Comparison of ENCODE assay signal across 15 cellular contexts in genomic region chr6:15811107-15811506, GRCh38.
A peak's percentile ranks its signal among the peaks of the same experiment; 100 is the strongest.
DNase-seq lines count a peak whose midpoint lies in the region; TF ChIP-seq lines count a peak whose summit lies in the region.
"Had no signal": no experiment of that assay in that cellular context is flagged by ENCODE, and none has a peak within 500 bp of the region (broad histone marks: within the 10 kb centered on the region; RNA-seq: fewer than 3 reads in every experiment).

No MANE protein-coding gene starts in this region.

- no peaks in the 10 kb centered on the region for H3K27me3 ChIP-seq in WERI-Rb-1 (ENCODE audit: insufficient read depth, low read depth, severe bottlenecking)
- H3K27me3 ChIP-seq: BLaER1 had no signal

- TF ChIP-seq CTCF in C4-2B (conservative IDR thresholded peaks at IDR 0.05) (0 out of 2 replicates have a peak, but pooled peaks have one; percentile 1), HEK293 (tag by site-specific recombination; IDR thresholded peaks at IDR 0.05) (no peak), WERI-Rb-1 (IDR thresholded peaks at IDR 0.05; ENCODE audit: low read depth, low read length) (peak; percentile 30; the same call in 1 of the 2 replicates), epithelial cell of proximal tubule (conservative IDR thresholded peaks at IDR 0.05; ENCODE audit: low read depth, low read length) (peak; percentile 23)

- no peak overlapping the region for H3K27ac ChIP-seq in C4-2B
- no peak overlapping the region for H3K27ac ChIP-seq in HEK293 (ENCODE audit: extremely low read depth, low read depth, low read length)
- peak overlapping the region; percentile 53 for H3K27ac ChIP-seq in WERI-Rb-1
- H3K27ac ChIP-seq: BLaER1, GM23248, HL-60 had no signal

- no peaks in the 10 kb centered on the region for H3K9me3 ChIP-seq in HEK293 (ENCODE audit: control insufficient read depth, insufficient read depth, low read depth, low read length)
- no peaks in the 10 kb centered on the region for H3K9me3 ChIP-seq in WERI-Rb-1 (ENCODE audit: severe bottlenecking)
- H3K9me3 ChIP-seq: BLaER1 had no signal

- POLR2A ChIA-PET in HEK293 (lab: Yijun Ruan, JAX), result no interaction called here
- POLR2A ChIA-PET in HEK293T (lab: Yijun Ruan, JAX), result no interaction called here

- no peaks in the 10 kb centered on the region for H3K36me3 ChIP-seq in HEK293 (ENCODE audit: control insufficient read depth in 2 of 2, insufficient read depth in 1 of 2, low read length in 2 of 2)
- no peaks in the 10 kb centered on the region for H3K36me3 ChIP-seq in WERI-Rb-1
- H3K36me3 ChIP-seq: BLaER1 had no signal

- DNase-seq in WERI-Rb-1, result no peak
- no peak for DNase-seq in epithelial cell of proximal tubule (ENCODE audit: low read depth)
- no peak for DNase-seq in HEK293T (ENCODE audit: extremely low spot score)
- DNase-seq in nucleus accumbens (lab: John Stamatoyannopoulos, UW), result no peak
- DNase-seq in activated CD4-positive, CD25-positive, alpha-beta regulatory T cell treated with anti-CD3 and anti-CD28 coated beads, Interleukin-2, amount 50 U/mL, for 72 hours, result no peak
- DNase-seq: 8988T; Calu3; CD8-positive, alpha-beta T cell; DMS79; GDM1; GM23248 had no signal

- CTCF ChIA-PET in HEK293 (lab: Yijun Ruan, JAX) (interaction anchor here (0.6 to 1.2 kb wide), 3 partner anchors 19 to 120 kb away, joined by 4 to 6 read pairs (median 4); no protein-coding TSS in a partner anchor), HEK293T (lab: Yijun Ruan, JAX) (interaction anchor here (0.7 to 0.9 kb wide), 2 partner anchors 318 to 395 kb away, joined by 3 read pairs; partner anchors contain the start of gene MYLIP)

- no peaks in the 10 kb centered on the region for H3K4me1 ChIP-seq in HEK293 (ENCODE audit: control insufficient read depth, insufficient read depth, low read length)
- H3K4me1 ChIP-seq: BLaER1 had no signal

- no peak overlapping the region for H3K4me3 ChIP-seq in HEK293 (ENCODE audit: low read depth, low read length)
- no peak overlapping the region for H3K4me3 ChIP-seq in WERI-Rb-1 (ENCODE audit: low read depth, low read length)
- no peak overlapping the region for H3K4me3 ChIP-seq in epithelial cell of proximal tubule (ENCODE audit: low read depth, low read length)
- H3K4me3 ChIP-seq: BLaER1, GM23248 had no signal

TF ChIP-seq in HEK293, 187 proteins besides CTCF, POLR2A, EP300 and RAD21:
- TF ChIP-seq, protein P1, sequence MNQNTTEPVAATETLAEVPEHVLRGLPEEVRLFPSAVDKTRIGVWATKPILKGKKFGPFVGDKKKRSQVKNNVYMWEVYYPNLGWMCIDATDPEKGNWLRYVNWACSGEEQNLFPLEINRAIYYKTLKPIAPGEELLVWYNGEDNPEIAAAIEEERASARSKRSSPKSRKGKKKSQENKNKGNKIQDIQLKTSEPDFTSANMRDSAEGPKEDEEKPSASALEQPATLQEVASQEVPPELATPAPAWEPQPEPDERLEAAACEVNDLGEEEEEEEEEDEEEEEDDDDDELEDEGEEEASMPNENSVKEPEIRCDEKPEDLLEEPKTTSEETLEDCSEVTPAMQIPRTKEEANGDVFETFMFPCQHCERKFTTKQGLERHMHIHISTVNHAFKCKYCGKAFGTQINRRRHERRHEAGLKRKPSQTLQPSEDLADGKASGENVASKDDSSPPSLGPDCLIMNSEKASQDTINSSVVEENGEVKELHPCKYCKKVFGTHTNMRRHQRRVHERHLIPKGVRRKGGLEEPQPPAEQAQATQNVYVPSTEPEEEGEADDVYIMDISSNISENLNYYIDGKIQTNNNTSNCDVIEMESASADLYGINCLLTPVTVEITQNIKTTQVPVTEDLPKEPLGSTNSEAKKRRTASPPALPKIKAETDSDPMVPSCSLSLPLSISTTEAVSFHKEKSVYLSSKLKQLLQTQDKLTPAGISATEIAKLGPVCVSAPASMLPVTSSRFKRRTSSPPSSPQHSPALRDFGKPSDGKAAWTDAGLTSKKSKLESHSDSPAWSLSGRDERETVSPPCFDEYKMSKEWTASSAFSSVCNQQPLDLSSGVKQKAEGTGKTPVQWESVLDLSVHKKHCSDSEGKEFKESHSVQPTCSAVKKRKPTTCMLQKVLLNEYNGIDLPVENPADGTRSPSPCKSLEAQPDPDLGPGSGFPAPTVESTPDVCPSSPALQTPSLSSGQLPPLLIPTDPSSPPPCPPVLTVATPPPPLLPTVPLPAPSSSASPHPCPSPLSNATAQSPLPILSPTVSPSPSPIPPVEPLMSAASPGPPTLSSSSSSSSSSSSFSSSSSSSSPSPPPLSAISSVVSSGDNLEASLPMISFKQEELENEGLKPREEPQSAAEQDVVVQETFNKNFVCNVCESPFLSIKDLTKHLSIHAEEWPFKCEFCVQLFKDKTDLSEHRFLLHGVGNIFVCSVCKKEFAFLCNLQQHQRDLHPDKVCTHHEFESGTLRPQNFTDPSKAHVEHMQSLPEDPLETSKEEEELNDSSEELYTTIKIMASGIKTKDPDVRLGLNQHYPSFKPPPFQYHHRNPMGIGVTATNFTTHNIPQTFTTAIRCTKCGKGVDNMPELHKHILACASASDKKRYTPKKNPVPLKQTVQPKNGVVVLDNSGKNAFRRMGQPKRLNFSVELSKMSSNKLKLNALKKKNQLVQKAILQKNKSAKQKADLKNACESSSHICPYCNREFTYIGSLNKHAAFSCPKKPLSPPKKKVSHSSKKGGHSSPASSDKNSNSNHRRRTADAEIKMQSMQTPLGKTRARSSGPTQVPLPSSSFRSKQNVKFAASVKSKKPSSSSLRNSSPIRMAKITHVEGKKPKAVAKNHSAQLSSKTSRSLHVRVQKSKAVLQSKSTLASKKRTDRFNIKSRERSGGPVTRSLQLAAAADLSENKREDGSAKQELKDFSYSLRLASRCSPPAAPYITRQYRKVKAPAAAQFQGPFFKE (tag by site-specific recombination; IDR thresholded peaks at IDR 0.05; ENCODE audit: borderline replicate concordance), result no peak
- TF ChIP-seq SCRT2 (tag by site-specific recombination; IDR thresholded peaks at IDR 0.05) (peak; percentile 99), ZNF624 (tag by site-specific recombination; IDR thresholded peaks at IDR 0.05) (no peak), SCRT1 (tag by site-specific recombination; IDR thresholded peaks at IDR 0.05; ENCODE audit: borderline replicate concordance) (peak; percentile 99), HOXD13 (CRISPR knock-in tag; IDR thresholded peaks at IDR 0.05; ENCODE audit: borderline replicate concordance) (no peak), SP2 (tag by site-specific recombination; IDR thresholded peaks at IDR 0.05) (no peak)

TF ChIP-seq in HEK293T, 16 proteins besides CTCF, POLR2A, EP300 and RAD21:
- TF ChIP-seq ELF4 (IDR thresholded peaks at IDR 0.05), result no peak
- TF ChIP-seq BHLHE40 (IDR thresholded peaks at IDR 0.05; ENCODE audit: borderline replicate concordance), result no peak
- TF ChIP-seq FOXM1 (IDR thresholded peaks at IDR 0.05; ENCODE audit: borderline replicate concordance), result no peak
- TF ChIP-seq NFRKB (IDR thresholded peaks at IDR 0.05), result no peak
- TF ChIP-seq SP1 (IDR thresholded peaks at IDR 0.05), result no peak
- no peak for TF ChIP-seq ZNF384 (IDR thresholded peaks at IDR 0.05)
- no peak for TF ChIP-seq SUZ12 (IDR thresholded peaks at IDR 0.05)
- no peak for TF ChIP-seq TARDBP (IDR thresholded peaks at IDR 0.05)
- no peak for TF ChIP-seq L3MBTL2 (conservative IDR thresholded peaks at IDR 0.05)
- no peak for TF ChIP-seq ARNT (IDR thresholded peaks at IDR 0.05)
- TF ChIP-seq, protein P2, sequence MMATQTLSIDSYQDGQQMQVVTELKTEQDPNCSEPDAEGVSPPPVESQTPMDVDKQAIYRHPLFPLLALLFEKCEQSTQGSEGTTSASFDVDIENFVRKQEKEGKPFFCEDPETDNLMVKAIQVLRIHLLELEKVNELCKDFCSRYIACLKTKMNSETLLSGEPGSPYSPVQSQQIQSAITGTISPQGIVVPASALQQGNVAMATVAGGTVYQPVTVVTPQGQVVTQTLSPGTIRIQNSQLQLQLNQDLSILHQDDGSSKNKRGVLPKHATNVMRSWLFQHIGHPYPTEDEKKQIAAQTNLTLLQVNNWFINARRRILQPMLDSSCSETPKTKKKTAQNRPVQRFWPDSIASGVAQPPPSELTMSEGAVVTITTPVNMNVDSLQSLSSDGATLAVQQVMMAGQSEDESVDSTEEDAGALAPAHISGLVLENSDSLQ (IDR thresholded peaks at IDR 0.05), result no peak
- TF ChIP-seq LEF1 (IDR thresholded peaks at IDR 0.05; ENCODE audit: borderline replicate concordance), result no peak
- no peak for TF ChIP-seq HDGF (IDR thresholded peaks at IDR 0.05; ENCODE audit: borderline replicate concordance)
- no peak for TF ChIP-seq FOXK2 (IDR thresholded peaks at IDR 0.05)
